In genomic region chr12:96425321-96425720, GRCh38 we compare ENCODE assay signal across 8 cellular contexts. TPM values are rescaled to one million over a fixed set of nuclear protein-coding genes. Genes with fewer than 3 reads are reported as not detected.
DNase-seq lines count a peak whose midpoint lies in the region; ATAC-seq, FAIRE-seq and TF ChIP-seq lines count a peak whose summit lies in the region.

No MANE protein-coding gene starts in this region.

- TF ChIP-seq EP300 in GM12878 (IDR thresholded peaks at IDR 0.05; ENCODE audit: borderline replicate concordance in 1 of 2, control insufficient read depth in 1 of 2, low read depth in 2 of 2, low read length in 2 of 2): no peak

- TF ChIP-seq POLR2A in GM12878 (IDR thresholded peaks at IDR 0.05; ENCODE audit: low read depth, low read length) (no peak), prostate gland (IDR thresholded peaks at IDR 0.05) (no peak)

- no peak overlapping the region for H3K4me2 ChIP-seq in GM12878 (ENCODE audit: control insufficient read depth, insufficient read depth)

- H3K4me1 ChIP-seq in GM12878 (ENCODE audit: control insufficient read depth, insufficient read depth, low read length) (peaks cover 11% of the 10 kb centered on the region; the same call in 1 of the 2 replicates), prostate gland (replicated peaks) (no peaks in the 10 kb centered on the region)
- H3K4me1 ChIP-seq in effector memory CD4-positive, alpha-beta T cell (ENCODE audit: control insufficient read depth, insufficient read depth, low read length, poor library complexity, severe bottlenecking): no peaks in the 10 kb centered on the region

- SMC1A ChIA-PET in GM12878 (lab: Charles Lee; ENCODE audit: uncharacterized antibody, unreplicated experiment): interaction anchor here (1.0 kb wide), 1 partner anchor 21 kb away, joined by 4 read pairs; no protein-coding TSS in a partner anchor

- RAD21 ChIA-PET in GM12878 (lab: Charles Lee; ENCODE audit: unreplicated experiment): interaction anchor here (1.7 kb wide), 1 partner anchor 92 kb away, joined by 4 read pairs; no protein-coding TSS in a partner anchor

- TF ChIP-seq RAD21 in GM12878 (IDR thresholded peaks at IDR 0.05; ENCODE audit: insufficient read depth, low read depth, low read length): no peak

- H3K36me3 ChIP-seq in GM12878 (ENCODE audit: control insufficient read depth in 2 of 2, insufficient read depth in 2 of 2, low read length in 1 of 2) (no peaks in the 10 kb centered on the region), prostate gland (no peaks in the 10 kb centered on the region)
- no peaks in the 10 kb centered on the region for H3K36me3 ChIP-seq in effector memory CD4-positive, alpha-beta T cell (ENCODE audit: control insufficient read depth, insufficient read depth, low read length)

- no peaks in the 10 kb centered on the region for H3K79me2 ChIP-seq in GM12878 (ENCODE audit: control insufficient read depth, insufficient read depth, low read length)

- H3K9me3 ChIP-seq in GM12878 (replicated peaks; ENCODE audit: control insufficient read depth, insufficient read depth, low read length): no peaks in the 10 kb centered on the region
- H3K9me3 ChIP-seq in effector memory CD4-positive, alpha-beta T cell (ENCODE audit: control insufficient read depth, low read length): no peaks in the 10 kb centered on the region
- H3K9me3 ChIP-seq in prostate gland: no peaks in the 10 kb centered on the region

- H3K27me3 ChIP-seq in GM12878 (replicated peaks in 1 of 2; ENCODE audit: control insufficient read depth in 2 of 2, insufficient read depth in 2 of 2, low read length in 1 of 2) (no peaks in the 10 kb centered on the region), prostate gland (replicated peaks; ENCODE audit: insufficient read depth) (no peaks in the 10 kb centered on the region)
- H3K27me3 ChIP-seq in effector memory CD4-positive, alpha-beta T cell (replicated peaks; ENCODE audit: control insufficient read depth, insufficient read depth, low read length, poor library complexity, severe bottlenecking): no peaks in the 10 kb centered on the region

- POLR2A ChIA-PET in GM12878 (lab: Charles Lee): no interaction called here

- FAIRE-seq in GM12878 (lab: Jason Lieb, UNC): peak; percentile 56

- CTCF ChIA-PET in GM12878 (lab: Yijun Ruan, JAX): no interaction called here

- BruUV-seq in GM12878 (replicated peaks; lab: Mats Ljungman, UMichigan): no TSS peak

- in situ Hi-C loops in GM12878 (cut with MboI): no loop called here

- H4K20me1 ChIP-seq in GM12878 (ENCODE audit: control insufficient read depth, insufficient read depth): no peaks in the 10 kb centered on the region

- no peak overlapping the region; the same call in 1 of the 2 replicates for H2AFZ ChIP-seq in GM12878 (ENCODE audit: control insufficient read depth, low read depth, low read length)

- intact Hi-C loops in GM12878 (cut with micrococcal nuclease; ENCODE audit: unreplicated experiment) (no loop called here), prostate gland (cut with DNase I) (no loop called here)

- peak; percentile 82 for DNase-seq in A172 (ENCODE audit: low spot score)
- peak; percentile 94 for DNase-seq in LHCN-M2 (ENCODE audit: low read depth)
- no peak for DNase-seq in GM12878 (ENCODE audit: low read depth, low spot score)
- no peak for DNase-seq in effector memory CD4-positive, alpha-beta T cell
- DNase-seq in NCI-H1436 (lab: John Stamatoyannopoulos, UW): no peak
- no peak for DNase-seq in globus pallidus (ENCODE audit: low spot score)
- no peak for DNase-seq in prostate gland (ENCODE audit: low spot score)

- H3K4me3 ChIP-seq in GM12878: no peak overlapping the region
- H3K4me3 ChIP-seq in effector memory CD4-positive, alpha-beta T cell (ENCODE audit: insufficient read depth, low read depth, low read length, poor library complexity, severe bottlenecking): no peak overlapping the region
- H3K4me3 ChIP-seq in prostate gland: no peak overlapping the region

- peak; percentile 60 for ATAC-seq in GM18907 (IDR thresholded peaks at IDR 0.05; ENCODE audit: unreplicated experiment)
- ATAC-seq in GM12878: peak; percentile 90

- no peak overlapping the region for H3K9ac ChIP-seq in GM12878 (ENCODE audit: control insufficient read depth, insufficient read depth, low read length)

- H3K27ac ChIP-seq in GM12878 (ENCODE audit: control insufficient read depth, insufficient read depth): no peak overlapping the region
- no peak overlapping the region for H3K27ac ChIP-seq in effector memory CD4-positive, alpha-beta T cell (ENCODE audit: insufficient read depth, low read length, poor library complexity, severe bottlenecking)
- no peak overlapping the region for H3K27ac ChIP-seq in prostate gland

- TF ChIP-seq CTCF in GM12878 (IDR thresholded peaks at IDR 0.05 in 2 of 3, conservative IDR thresholded peaks at IDR 0.05 in 1 of 3; ENCODE audit: control insufficient read depth in 2 of 3, extremely low read depth in 1 of 3, insufficient read depth in 1 of 3, low read depth in 3 of 3, low read length in 3 of 3) (no peak), prostate gland (IDR thresholded peaks at IDR 0.05) (no peak)

- 16% methylated on average over 3 of the region's 3 CpGs for WGBS in GM12878 (ENCODE audit: insufficient coverage, insufficient replicate concordance, low lambda C conversion rate, missing lambda C conversion rate)
- 70% methylated on average over 3 of the region's 3 CpGs for WGBS in prostate gland

TF ChIP-seq in GM12878, 131 proteins besides CTCF, POLR2A, EP300 and RAD21 (continues in another document):
- peak; percentile 53 for TF ChIP-seq RUNX3 (IDR thresholded peaks at IDR 0.05; ENCODE audit: low read length)
- no peak for TF ChIP-seq HDAC2 (IDR thresholded peaks at IDR 0.05)
- TF ChIP-seq PAX5 (IDR thresholded peaks at IDR 0.05; ENCODE audit: borderline replicate concordance, low read depth, low read length): no peak
- TF ChIP-seq ZNF207 (IDR thresholded peaks at IDR 0.05; ENCODE audit: borderline replicate concordance): no peak
- TF ChIP-seq TCF3 (IDR thresholded peaks at IDR 0.05; ENCODE audit: borderline replicate concordance, insufficient read depth, low read depth, low read length): no peak
- no peak for TF ChIP-seq CEBPZ (IDR thresholded peaks at IDR 0.05; ENCODE audit: low read depth, low read length)
- TF ChIP-seq BRCA1 (IDR thresholded peaks at IDR 0.05; ENCODE audit: low read depth, low read length): no peak
- TF ChIP-seq RFX5 (IDR thresholded peaks at IDR 0.05; ENCODE audit: low read depth, low read length): no peak
- TF ChIP-seq NFXL1 (IDR thresholded peaks at IDR 0.05; ENCODE audit: borderline replicate concordance): no peak
- TF ChIP-seq SREBF2 (IDR thresholded peaks at IDR 0.05; ENCODE audit: low read length): no peak
- TF ChIP-seq ATF7 (IDR thresholded peaks at IDR 0.05; ENCODE audit: low read depth): no peak

RNA-seq across cellular contexts. Expression of gene CDK17, which starts 25.1 kb away (rescaled TPM):
- total RNA-seq in A172 (2014; rRNA removed; shearing (Covaris generic)): 38.9 and 43.3 TPM in 2 replicates
- total RNA-seq in LHCN-M2 (2014; rRNA removed): 73.7 and 82.3 TPM in 2 replicates
- 11.1 TPM for polyA plus RNA-seq in LHCN-M2 (2012)
- 336 and 338 TPM in 2 replicates for total RNA-seq in GM12878 (2013; cell fraction: nucleolus; rRNA removed)
- 20.7 and 27.2 TPM in 2 replicates for total RNA-seq in GM12878 (2014; rRNA removed)
- 30.7 and 35.2 TPM in 2 replicates for total RNA-seq in GM12878 (2014; rRNA removed; fragmentation: Illumina TruSeq; extraction: Trizol)
- total RNA-seq in GM12878 (2021): 22.5 and 24.1 TPM in 2 replicates
- polyA plus RNA-seq in GM12878 (2011; ENCODE audit: low read depth): 7.0 TPM
- polyA plus RNA-seq in GM12878 (2011; rRNA removed): 45.6 and 58.6 TPM in 2 replicates
- polyA plus RNA-seq in GM12878 (2011; cell fraction: cytosol; rRNA removed): 15.6 and 23.9 TPM in 2 replicates
- polyA plus RNA-seq in GM12878 (2011; cell fraction: nucleus; rRNA removed): 35.5 and 43.7 TPM in 2 replicates
- 11.3 and 18.1 TPM in 2 replicates for polyA plus RNA-seq in GM12878 (2012)
- 25.2 and 51.7 TPM in 2 replicates for polyA plus RNA-seq in GM12878 (2014; fragmentation: Illumina TruSeq; extraction: Trizol)
- polyA plus RNA-seq in GM12878 (2014; fragmentation: Nextera tagmentation; extraction: Ambion mirVana): 1 to 10 TPM; 5.6 to 6.1 TPM
- polyA plus RNA-seq in GM12878 (2014; rRNA removed): 10.3 and 14.6 TPM in 2 replicates
- 10 to 100 TPM; 15.9 to 16.0 TPM for polyA plus RNA-seq in GM12878 (2016; fragmentation: Nextera tagmentation; extraction: Ambion mirVana)
- 94.9 and 124 TPM in 2 replicates for polyA minus RNA-seq in GM12878 (2011; rRNA and poly(A)+ RNA removed)
- polyA minus RNA-seq in GM12878 (2011; cell fraction: cytosol; rRNA and poly(A)+ RNA removed): 39.3 and 40.5 TPM in 2 replicates
- polyA minus RNA-seq in GM12878 (2011; cell fraction: nucleus; rRNA and poly(A)+ RNA removed): 120 and 158 TPM in 2 replicates
- total RNA-seq in prostate gland: 10 to 100 TPM; 34.7 to 79.5 TPM

Comparison
In these comparisons a context has a peak if more than half of its experiments do, and no peak if none do; other contexts are left out.
1. DNase-seq: peak in A172 (single experiment) and LHCN-M2 (single experiment); none in GM12878 (single experiment), effector memory CD4-positive, alpha-beta T cell (0 of 3), NCI-H1436 (single experiment), globus pallidus (single experiment) and prostate gland (single experiment).